In the genomic region with DNA sequence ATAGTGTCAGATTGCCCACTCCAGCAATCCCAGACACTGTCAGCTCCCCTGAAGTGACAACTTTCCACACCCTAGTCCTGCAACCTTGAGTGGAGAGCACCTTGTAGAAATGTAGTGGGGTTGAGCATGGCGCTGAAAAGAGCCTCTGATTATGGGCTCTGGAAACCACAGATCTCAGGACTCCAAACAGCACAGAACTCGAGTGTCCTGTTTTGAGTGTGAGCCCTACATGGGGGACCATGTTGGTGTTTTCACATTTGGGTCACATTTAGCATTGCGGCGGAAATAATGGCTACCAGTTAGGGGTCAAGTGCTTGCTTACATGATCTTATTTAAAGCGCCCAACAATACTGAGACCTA, we compare ENCODE assay signal across 7 cellular contexts. TPM values are rescaled to one million over a fixed set of nuclear protein-coding genes. Genes with fewer than 3 reads are reported as not detected.
"Had no signal": no experiment of that assay in that cellular context is flagged by ENCODE, and none has a peak within 500 bp of the region (broad histone marks: within the 10 kb centered on the region; RNA-seq: fewer than 3 reads in every experiment).

No MANE protein-coding gene starts in this region.

RNA-seq across cellular contexts. Expression of gene CD2, which starts 4.2 kb away (rescaled TPM):
- total RNA-seq: ascending aorta, chondrocyte, dermis blood vessel endothelial cell, endodermal cell, epithelial cell of proximal tubule, frontal cortex, pulmonary artery endothelial cell had no signal
